Comparison of ENCODE assay signal across 1 cellular context in the genomic region with DNA sequence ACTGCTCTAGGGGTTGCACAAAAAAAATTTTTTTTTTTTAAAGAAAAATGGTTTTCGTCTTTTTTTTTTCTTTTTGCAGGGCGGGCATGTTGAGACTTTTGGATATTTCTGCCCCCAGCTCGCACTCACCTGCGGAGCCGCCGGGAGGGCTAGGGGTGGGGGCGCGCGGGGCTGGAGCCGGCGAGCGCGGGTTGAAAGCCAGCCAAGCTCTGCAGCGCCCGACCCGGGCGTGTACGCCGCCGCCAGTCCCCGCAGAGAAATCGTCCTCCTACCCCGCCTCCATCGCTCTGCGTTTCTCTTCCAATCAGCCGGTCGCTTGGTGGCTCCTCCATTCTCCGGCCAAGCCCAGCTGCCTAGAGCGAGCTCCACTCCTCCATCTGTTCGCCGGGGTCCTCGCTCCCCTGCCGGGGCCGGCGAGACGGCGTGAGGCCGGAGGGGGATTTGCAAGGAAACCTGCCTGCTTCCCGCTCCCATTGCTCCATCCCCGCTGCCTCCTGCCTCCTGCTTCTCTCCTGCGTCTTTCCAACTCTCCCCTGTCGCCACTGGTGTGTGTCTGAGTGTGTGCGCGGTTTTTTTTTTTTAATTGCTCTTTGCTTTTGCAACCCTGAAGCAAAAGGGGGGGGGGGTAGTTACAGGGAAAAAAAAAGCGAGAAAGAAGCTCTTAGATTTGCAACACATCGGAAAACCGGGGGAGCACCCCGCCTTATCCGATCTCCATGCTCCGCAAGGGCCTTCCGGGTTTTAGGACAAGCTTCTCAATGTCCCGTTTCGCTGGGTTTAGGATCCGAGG.
TF ChIP-seq lines count a peak whose summit lies in the region.

No MANE protein-coding gene starts in this region.

TF ChIP-seq in HepG2, 621 proteins besides CTCF, POLR2A, EP300 and RAD21 (continued from another document and continues in another):
- TF ChIP-seq, protein P1, sequence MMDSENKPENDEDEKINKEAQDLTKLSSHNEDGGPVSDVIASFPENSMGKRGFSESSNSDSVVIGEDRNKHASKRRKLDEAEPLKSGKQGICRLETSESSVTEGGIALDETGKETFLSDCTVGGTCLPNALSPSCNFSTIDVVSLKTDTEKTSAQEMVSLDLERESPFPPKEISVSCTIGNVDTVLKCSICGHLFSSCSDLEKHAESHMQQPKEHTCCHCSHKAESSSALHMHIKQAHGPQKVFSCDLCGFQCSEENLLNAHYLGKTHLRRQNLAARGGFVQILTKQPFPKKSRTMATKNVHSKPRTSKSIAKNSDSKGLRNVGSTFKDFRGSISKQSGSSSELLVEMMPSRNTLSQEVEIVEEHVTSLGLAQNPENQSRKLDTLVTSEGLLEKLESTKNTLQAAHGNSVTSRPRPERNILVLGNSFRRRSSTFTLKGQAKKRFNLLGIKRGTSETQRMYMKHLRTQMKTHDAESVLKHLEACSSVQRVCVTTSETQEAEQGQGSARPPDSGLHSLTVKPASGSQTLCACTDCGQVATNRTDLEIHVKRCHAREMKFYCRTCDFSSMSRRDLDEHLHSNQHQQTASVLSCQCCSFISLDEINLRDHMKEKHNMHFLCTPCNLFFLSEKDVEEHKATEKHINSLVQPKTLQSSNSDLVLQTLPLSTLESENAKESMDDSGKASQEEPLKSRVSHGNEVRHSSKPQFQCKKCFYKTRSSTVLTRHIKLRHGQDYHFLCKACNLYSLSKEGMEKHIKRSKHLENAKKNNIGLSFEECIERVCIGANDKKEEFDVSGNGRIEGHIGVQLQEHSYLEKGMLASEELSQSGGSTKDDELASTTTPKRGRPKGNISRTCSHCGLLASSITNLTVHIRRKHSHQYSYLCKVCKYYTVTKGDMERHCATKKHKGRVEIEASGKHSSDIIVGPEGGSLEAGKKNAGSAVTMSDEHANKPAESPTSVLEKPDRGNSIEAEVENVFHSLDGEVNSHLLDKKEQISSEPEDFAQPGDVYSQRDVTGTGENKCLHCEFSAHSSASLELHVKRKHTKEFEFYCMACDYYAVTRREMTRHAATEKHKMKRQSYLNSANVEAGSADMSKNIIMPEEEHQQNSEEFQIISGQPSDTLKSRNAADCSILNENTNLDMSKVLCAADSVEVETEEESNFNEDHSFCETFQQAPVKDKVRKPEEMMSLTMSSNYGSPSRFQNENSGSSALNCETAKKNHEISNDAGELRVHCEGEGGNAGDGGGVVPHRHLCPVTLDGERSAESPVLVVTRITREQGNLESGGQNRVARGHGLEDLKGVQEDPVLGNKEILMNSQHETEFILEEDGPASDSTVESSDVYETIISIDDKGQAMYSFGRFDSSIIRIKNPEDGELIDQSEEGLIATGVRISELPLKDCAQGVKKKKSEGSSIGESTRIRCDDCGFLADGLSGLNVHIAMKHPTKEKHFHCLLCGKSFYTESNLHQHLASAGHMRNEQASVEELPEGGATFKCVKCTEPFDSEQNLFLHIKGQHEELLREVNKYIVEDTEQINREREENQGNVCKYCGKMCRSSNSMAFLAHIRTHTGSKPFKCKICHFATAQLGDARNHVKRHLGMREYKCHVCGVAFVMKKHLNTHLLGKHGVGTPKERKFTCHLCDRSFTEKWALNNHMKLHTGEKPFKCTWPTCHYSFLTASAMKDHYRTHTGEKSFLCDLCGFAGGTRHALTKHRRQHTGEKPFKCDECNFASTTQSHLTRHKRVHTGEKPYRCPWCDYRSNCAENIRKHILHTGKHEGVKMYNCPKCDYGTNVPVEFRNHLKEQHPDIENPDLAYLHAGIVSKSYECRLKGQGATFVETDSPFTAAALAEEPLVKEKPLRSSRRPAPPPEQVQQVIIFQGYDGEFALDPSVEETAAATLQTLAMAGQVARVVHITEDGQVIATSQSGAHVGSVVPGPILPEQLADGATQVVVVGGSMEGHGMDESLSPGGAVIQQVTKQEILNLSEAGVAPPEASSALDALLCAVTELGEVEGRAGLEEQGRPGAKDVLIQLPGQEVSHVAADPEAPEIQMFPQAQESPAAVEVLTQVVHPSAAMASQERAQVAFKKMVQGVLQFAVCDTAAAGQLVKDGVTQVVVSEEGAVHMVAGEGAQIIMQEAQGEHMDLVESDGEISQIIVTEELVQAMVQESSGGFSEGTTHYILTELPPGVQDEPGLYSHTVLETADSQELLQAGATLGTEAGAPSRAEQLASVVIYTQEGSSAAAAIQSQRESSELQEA (CRISPR knock-in tag; IDR thresholded peaks at IDR 0.05; ENCODE audit: not compliant biosample characterization), result no peak
- TF ChIP-seq ZNF382 (CRISPR knock-in tag; IDR thresholded peaks at IDR 0.05; ENCODE audit: borderline replicate concordance), result no peak
- no peak for TF ChIP-seq FOSL1 (CRISPR knock-in tag; IDR thresholded peaks at IDR 0.05; ENCODE audit: borderline replicate concordance)
- TF ChIP-seq, protein P2, sequence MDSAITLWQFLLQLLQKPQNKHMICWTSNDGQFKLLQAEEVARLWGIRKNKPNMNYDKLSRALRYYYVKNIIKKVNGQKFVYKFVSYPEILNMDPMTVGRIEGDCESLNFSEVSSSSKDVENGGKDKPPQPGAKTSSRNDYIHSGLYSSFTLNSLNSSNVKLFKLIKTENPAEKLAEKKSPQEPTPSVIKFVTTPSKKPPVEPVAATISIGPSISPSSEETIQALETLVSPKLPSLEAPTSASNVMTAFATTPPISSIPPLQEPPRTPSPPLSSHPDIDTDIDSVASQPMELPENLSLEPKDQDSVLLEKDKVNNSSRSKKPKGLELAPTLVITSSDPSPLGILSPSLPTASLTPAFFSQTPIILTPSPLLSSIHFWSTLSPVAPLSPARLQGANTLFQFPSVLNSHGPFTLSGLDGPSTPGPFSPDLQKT (CRISPR knock-in tag; IDR thresholded peaks at IDR 0.05; ENCODE audit: borderline replicate concordance), result no peak
- TF ChIP-seq RFX5 (IDR thresholded peaks at IDR 0.05; ENCODE audit: low read depth, low read length), result no peak
- no peak for TF ChIP-seq ZNF207 (IDR thresholded peaks at IDR 0.05; ENCODE audit: borderline replicate concordance)
- no peak for TF ChIP-seq NFIC (IDR thresholded peaks at IDR 0.05; ENCODE audit: low read length)
- TF ChIP-seq, protein P3, sequence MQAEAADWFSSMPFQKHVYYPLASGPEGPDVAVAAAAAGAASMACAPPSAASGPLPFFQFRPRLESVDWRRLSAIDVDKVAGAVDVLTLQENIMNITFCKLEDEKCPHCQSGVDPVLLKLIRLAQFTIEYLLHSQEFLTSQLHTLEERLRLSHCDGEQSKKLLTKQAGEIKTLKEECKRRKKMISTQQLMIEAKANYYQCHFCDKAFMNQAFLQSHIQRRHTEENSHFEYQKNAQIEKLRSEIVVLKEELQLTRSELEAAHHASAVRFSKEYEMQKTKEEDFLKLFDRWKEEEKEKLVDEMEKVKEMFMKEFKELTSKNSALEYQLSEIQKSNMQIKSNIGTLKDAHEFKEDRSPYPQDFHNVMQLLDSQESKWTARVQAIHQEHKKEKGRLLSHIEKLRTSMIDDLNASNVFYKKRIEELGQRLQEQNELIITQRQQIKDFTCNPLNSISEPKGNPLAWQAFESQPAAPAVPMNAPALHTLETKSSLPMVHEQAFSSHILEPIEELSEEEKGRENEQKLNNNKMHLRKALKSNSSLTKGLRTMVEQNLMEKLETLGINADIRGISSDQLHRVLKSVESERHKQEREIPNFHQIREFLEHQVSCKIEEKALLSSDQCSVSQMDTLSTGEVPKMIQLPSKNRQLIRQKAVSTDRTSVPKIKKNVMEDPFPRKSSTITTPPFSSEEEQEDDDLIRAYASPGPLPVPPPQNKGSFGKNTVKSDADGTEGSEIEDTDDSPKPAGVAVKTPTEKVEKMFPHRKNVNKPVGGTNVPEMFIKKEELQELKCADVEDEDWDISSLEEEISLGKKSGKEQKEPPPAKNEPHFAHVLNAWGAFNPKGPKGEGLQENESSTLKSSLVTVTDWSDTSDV (CRISPR knock-in tag; IDR thresholded peaks at IDR 0.05), result peak; percentile 29; the same call in 1 of the 2 replicates
- no peak for TF ChIP-seq KLF15 (CRISPR knock-in tag; IDR thresholded peaks at IDR 0.05; ENCODE audit: borderline replicate concordance)
- no peak for TF ChIP-seq PAF1 (CRISPR knock-in tag; IDR thresholded peaks at IDR 0.05)
- TF ChIP-seq, protein P4, sequence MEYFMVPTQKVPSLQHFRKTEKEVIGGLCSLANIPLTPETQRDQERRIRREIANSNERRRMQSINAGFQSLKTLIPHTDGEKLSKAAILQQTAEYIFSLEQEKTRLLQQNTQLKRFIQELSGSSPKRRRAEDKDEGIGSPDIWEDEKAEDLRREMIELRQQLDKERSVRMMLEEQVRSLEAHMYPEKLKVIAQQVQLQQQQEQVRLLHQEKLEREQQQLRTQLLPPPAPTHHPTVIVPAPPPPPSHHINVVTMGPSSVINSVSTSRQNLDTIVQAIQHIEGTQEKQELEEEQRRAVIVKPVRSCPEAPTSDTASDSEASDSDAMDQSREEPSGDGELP (IDR thresholded peaks at IDR 0.05; ENCODE audit: borderline replicate concordance, low read depth), result peak; percentile 51; the same call in 1 of the 2 replicates
- TF ChIP-seq ELF4 (CRISPR knock-in tag; IDR thresholded peaks at IDR 0.05; ENCODE audit: borderline replicate concordance), result no peak
- TF ChIP-seq MIXL1 (CRISPR knock-in tag; IDR thresholded peaks at IDR 0.05), result no peak
- peak; percentile 76; the same call in 1 of the 2 replicates for TF ChIP-seq ATF7-NPFF (CRISPR knock-in tag; IDR thresholded peaks at IDR 0.05; ENCODE audit: low read depth)
- no peak for TF ChIP-seq ZNF781 (CRISPR knock-in tag; IDR thresholded peaks at IDR 0.05; ENCODE audit: borderline replicate concordance, not compliant biosample characterization)
- no peak; the same call in 1 of the 2 replicates for TF ChIP-seq NR2C2 (CRISPR knock-in tag; IDR thresholded peaks at IDR 0.05; ENCODE audit: borderline replicate concordance)
- TF ChIP-seq CENPX (CRISPR knock-in tag; IDR thresholded peaks at IDR 0.05), result no peak
- TF ChIP-seq YY1 (IDR thresholded peaks at IDR 0.05; ENCODE audit: insufficient read depth, insufficient replicate concordance, low read depth, low read length), result peak; percentile 73
- peak; percentile 88 for TF ChIP-seq SRSF1 (optimal IDR thresholded peaks at IDR 0.05; ENCODE audit: low read depth, low read length)
- TF ChIP-seq SIN3A (IDR thresholded peaks at IDR 0.05; ENCODE audit: borderline replicate concordance, low read depth, low read length), result peak; percentile 65; the same call in 1 of the 2 replicates
- TF ChIP-seq ZNF33B (CRISPR knock-in tag; IDR thresholded peaks at IDR 0.05), result no peak
- TF ChIP-seq ZNF7 (CRISPR knock-in tag; IDR thresholded peaks at IDR 0.05), result no peak
- TF ChIP-seq MBNL3 (CRISPR knock-in tag; conservative IDR thresholded peaks at IDR 0.05), result no peak
- no peak for TF ChIP-seq EEA1 (CRISPR knock-in tag; IDR thresholded peaks at IDR 0.05; ENCODE audit: borderline replicate concordance)
- no peak for TF ChIP-seq ZMYM4 (CRISPR knock-in tag; IDR thresholded peaks at IDR 0.05)
- TF ChIP-seq, protein P5, sequence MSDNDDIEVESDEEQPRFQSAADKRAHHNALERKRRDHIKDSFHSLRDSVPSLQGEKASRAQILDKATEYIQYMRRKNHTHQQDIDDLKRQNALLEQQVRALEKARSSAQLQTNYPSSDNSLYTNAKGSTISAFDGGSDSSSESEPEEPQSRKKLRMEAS (IDR thresholded peaks at IDR 0.05), result peak; percentile 70
- TF ChIP-seq RBFOX2 (IDR thresholded peaks at IDR 0.05; ENCODE audit: low read depth, low read length), result peak; percentile 60
- TF ChIP-seq ZNF205 (CRISPR knock-in tag; IDR thresholded peaks at IDR 0.05), result 0 out of 2 replicates have a peak, but pooled peaks have one; percentile 57
- TF ChIP-seq MEF2D (CRISPR knock-in tag; IDR thresholded peaks at IDR 0.05), result peak; percentile 58
- TF ChIP-seq ZFX (CRISPR knock-in tag; IDR thresholded peaks at IDR 0.05; ENCODE audit: low read depth), result 0 out of 2 replicates have a peak, but pooled peaks have one; percentile 20
- TF ChIP-seq ZNF614 (CRISPR knock-in tag; IDR thresholded peaks at IDR 0.05; ENCODE audit: borderline replicate concordance), result no peak; the same call in 1 of the 2 replicates
- 0 out of 2 replicates have a peak, but pooled peaks have one; percentile 69 for TF ChIP-seq DNMT3B (CRISPR knock-in tag; conservative IDR thresholded peaks at IDR 0.05)
- TF ChIP-seq CHCHD3 (CRISPR knock-in tag; IDR thresholded peaks at IDR 0.05), result no peak
- TF ChIP-seq MAFF (IDR thresholded peaks at IDR 0.05; ENCODE audit: low read depth, low read length), result no peak
- no peak for TF ChIP-seq GPN1 (CRISPR knock-in tag; IDR thresholded peaks at IDR 0.05; ENCODE audit: borderline replicate concordance)
- TF ChIP-seq, protein P6, sequence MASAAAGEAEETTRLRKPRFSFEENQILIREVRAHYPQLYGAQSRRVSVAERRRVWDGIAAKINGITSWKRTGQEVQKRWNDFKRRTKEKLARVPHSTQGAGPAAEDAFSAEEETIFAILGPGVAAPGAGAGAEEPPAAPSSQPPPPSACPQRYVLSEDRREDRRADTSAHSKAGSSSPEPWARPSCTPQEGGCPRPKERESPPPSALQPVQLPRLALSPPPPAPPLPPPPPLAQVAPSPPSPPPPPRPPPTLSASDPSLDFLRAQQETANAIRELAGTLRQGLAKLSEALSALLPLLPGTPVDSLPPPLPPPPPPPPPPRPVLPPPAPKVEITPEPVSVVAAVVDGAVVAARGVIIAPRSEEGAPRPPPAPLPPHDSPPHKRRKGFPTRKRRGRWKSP (CRISPR knock-in tag; IDR thresholded peaks at IDR 0.05), result peak; percentile 80; the same call in 1 of the 2 replicates
- TF ChIP-seq SCMH1 (CRISPR knock-in tag; IDR thresholded peaks at IDR 0.05; ENCODE audit: borderline replicate concordance), result no peak
- TF ChIP-seq ZNF674 (CRISPR knock-in tag; IDR thresholded peaks at IDR 0.05; ENCODE audit: low read depth), result 0 out of 2 replicates have a peak, but pooled peaks have one; percentile 56
